In genomic region chr5:145579336-145579735, GRCh38 we compare ENCODE assay signal across 30 cellular contexts.
"Had no signal": no experiment of that assay in that cellular context is flagged by ENCODE, and none has a peak within 500 bp of the region (broad histone marks: within the 10 kb centered on the region; RNA-seq: fewer than 3 reads in every experiment).

No MANE protein-coding gene starts in this region.

- H3K27ac ChIP-seq: brain microvascular endothelial cell, esophagus muscularis mucosa, foreskin keratinocyte, gastrocnemius medialis, heart left ventricle, WERI-Rb-1 had no signal

- H3K9me3 ChIP-seq: gastrocnemius medialis had no signal

- DNase-seq: activated B cell treated with CpG ODN at 0.5 μM for 24 hours; activated CD4-positive, alpha-beta T cell treated with anti-CD3 and anti-CD28 coated beads for 48 hours; activated CD4-positive, alpha-beta T cell treated with anti-CD3 and anti-CD28 coated beads, Interleukin-2, amount 50 U/mL, for 1 hour; activated CD4-positive, alpha-beta T cell treated with anti-CD3 and anti-CD28 coated beads, Interleukin-2, amount 50 U/mL, for 48 hours; activated CD8-positive, alpha-beta memory T cell treated with anti-CD3 and anti-CD28 coated beads for 24 hours; activated CD8-positive, alpha-beta T cell treated with anti-CD3 and anti-CD28 coated beads for 36 hours; activated effector memory CD4-positive, alpha-beta T cell treated with Interleukin-2 at 50 U/mL for 16 hours; activated gamma-delta T cell treated with Interleukin-2 at 50 U/mL for 16 hours; activated naive CD4-positive, alpha-beta T cell treated with anti-CD3 and anti-CD28 coated beads, Interleukin-2, amount 50 U/mL, for 16 hours; activated naive CD4-positive, alpha-beta T cell treated with Interleukin-2 at 50 U/mL for 16 hours; activated T-cell treated with anti-CD3 and anti-CD28 coated beads, Interleukin-2, amount 50 U/mL, for 4 hours; amniotic stem cell; anterior cingulate cortex; brain microvascular endothelial cell; caudate nucleus; cortex of kidney; dermis blood vessel endothelial cell; effector CD4-positive, alpha-beta T cell; effector memory CD8-positive, alpha-beta T cell; erythroblast; foreskin keratinocyte; gastrocnemius medialis; glutamatergic neuron; heart left ventricle; hypothalamus; T1000; WERI-Rb-1 had no signal

- ATAC-seq: activated CD4-positive, CD25-positive, alpha-beta regulatory T cell treated with anti-CD3 and anti-CD28 coated beads, Interleukin-2, amount 50 U/mL, for 24 hours; activated CD8-positive, alpha-beta T cell treated with anti-CD3 and anti-CD28 coated beads for 36 hours; activated T-cell treated with anti-CD3 and anti-CD28 coated beads, Interleukin-2, amount 50 U/mL, for 4 hours; activated T-helper 17 cell treated with anti-CD3 and anti-CD28 coated beads, Interleukin-2, amount 50 U/mL, for 72 hours; effector memory CD8-positive, alpha-beta T cell; foreskin keratinocyte; gastrocnemius medialis; heart left ventricle had no signal

- H3K27me3 ChIP-seq: brain microvascular endothelial cell, esophagus muscularis mucosa, foreskin keratinocyte, gastrocnemius medialis, heart left ventricle had no signal

- H3K36me3 ChIP-seq: brain microvascular endothelial cell, esophagus muscularis mucosa, gastrocnemius medialis, heart left ventricle, WERI-Rb-1 had no signal

- H3K4me3 ChIP-seq: esophagus muscularis mucosa, gastrocnemius medialis, heart left ventricle had no signal

- H3K4me1 ChIP-seq: esophagus muscularis mucosa, foreskin keratinocyte, gastrocnemius medialis, heart left ventricle had no signal
